19 cellular contexts compared by ENCODE assay signal in genomic region chr7:55172881-55173609, GRCh38.
"Had no signal": no experiment of that assay in that cellular context is flagged by ENCODE, and none has a peak within 500 bp of the region (broad histone marks: within the 10 kb centered on the region; RNA-seq: fewer than 3 reads in every experiment).

No MANE protein-coding gene starts in this region.

- H3K4me3 Mint-ChIP-seq: central memory CD8-positive, alpha-beta T cell; immature natural killer cell; naive B cell; nephron; stimulated activated effector memory CD8-positive, alpha-beta T cell treated with anti-CD3 and anti-CD28 coated beads, Interleukin-12 subunit alpha, Interleukin-12 subunit beta, amount 100 ng/mL, for 72 hours; type B pancreatic cell had no signal

- DNase-seq: cortex of kidney; effector CD8-positive, alpha-beta T cell; esophagus squamous epithelium; foreskin fibroblast; immature natural killer cell; left ventricle myocardium inferior; mesenchymal stem cell; naive B cell; small intestine; stimulated activated CD4-positive, alpha-beta T cell treated with anti-CD3 and anti-CD28 coated beads, Interleukin-2, amount 100 ng/mL, for 48 hours; stimulated activated naive CD8-positive, alpha-beta T cell treated with anti-CD3 and anti-CD28 coated beads, Interleukin-15, Interleukin-2, amounts not matched to agents 100 U/mL and 50 U/mL, for 24 hours; thyroid gland had no signal

- H3K27me3 ChIP-seq: dorsolateral prefrontal cortex, esophagus squamous epithelium, suprapubic skin, thyroid gland had no signal

- ATAC-seq: stimulated activated effector memory CD8-positive, alpha-beta T cell treated with anti-CD3 and anti-CD28 coated beads, Interleukin-12 subunit alpha, Interleukin-12 subunit beta, amount 100 ng/mL, for 72 hours; stimulated activated naive CD8-positive, alpha-beta T cell treated with anti-CD3 and anti-CD28 coated beads, Interleukin-15, Interleukin-2, amounts not matched to agents 100 U/mL and 50 U/mL, for 24 hours had no signal

- H3K4me3 ChIP-seq: dorsolateral prefrontal cortex, esophagus squamous epithelium, left ventricle myocardium inferior, lung, suprapubic skin, thyroid gland had no signal

- H3K27ac ChIP-seq: dorsolateral prefrontal cortex, esophagus squamous epithelium, left ventricle myocardium inferior, suprapubic skin had no signal

- H3K9me3 Mint-ChIP-seq: central memory CD8-positive, alpha-beta T cell; nephron; stimulated activated effector memory CD8-positive, alpha-beta T cell treated with anti-CD3 and anti-CD28 coated beads, Interleukin-12 subunit alpha, Interleukin-12 subunit beta, amount 100 ng/mL, for 72 hours had no signal

- H3K27me3 Mint-ChIP-seq: type B pancreatic cell had no signal

- H3K27ac Mint-ChIP-seq: immature natural killer cell; naive B cell; nephron; stimulated activated effector memory CD8-positive, alpha-beta T cell treated with anti-CD3 and anti-CD28 coated beads, Interleukin-12 subunit alpha, Interleukin-12 subunit beta, amount 100 ng/mL, for 72 hours; type B pancreatic cell had no signal

- H3K4me1 Mint-ChIP-seq: central memory CD8-positive, alpha-beta T cell; immature natural killer cell; naive B cell; stimulated activated effector memory CD8-positive, alpha-beta T cell treated with anti-CD3 and anti-CD28 coated beads, Interleukin-12 subunit alpha, Interleukin-12 subunit beta, amount 100 ng/mL, for 72 hours had no signal

- H3K36me3 Mint-ChIP-seq: immature natural killer cell; naive B cell; stimulated activated effector memory CD8-positive, alpha-beta T cell treated with anti-CD3 and anti-CD28 coated beads, Interleukin-12 subunit alpha, Interleukin-12 subunit beta, amount 100 ng/mL, for 72 hours had no signal

- H3K9me3 ChIP-seq: esophagus squamous epithelium, left ventricle myocardium inferior, suprapubic skin, thyroid gland had no signal
